In the genomic region with DNA sequence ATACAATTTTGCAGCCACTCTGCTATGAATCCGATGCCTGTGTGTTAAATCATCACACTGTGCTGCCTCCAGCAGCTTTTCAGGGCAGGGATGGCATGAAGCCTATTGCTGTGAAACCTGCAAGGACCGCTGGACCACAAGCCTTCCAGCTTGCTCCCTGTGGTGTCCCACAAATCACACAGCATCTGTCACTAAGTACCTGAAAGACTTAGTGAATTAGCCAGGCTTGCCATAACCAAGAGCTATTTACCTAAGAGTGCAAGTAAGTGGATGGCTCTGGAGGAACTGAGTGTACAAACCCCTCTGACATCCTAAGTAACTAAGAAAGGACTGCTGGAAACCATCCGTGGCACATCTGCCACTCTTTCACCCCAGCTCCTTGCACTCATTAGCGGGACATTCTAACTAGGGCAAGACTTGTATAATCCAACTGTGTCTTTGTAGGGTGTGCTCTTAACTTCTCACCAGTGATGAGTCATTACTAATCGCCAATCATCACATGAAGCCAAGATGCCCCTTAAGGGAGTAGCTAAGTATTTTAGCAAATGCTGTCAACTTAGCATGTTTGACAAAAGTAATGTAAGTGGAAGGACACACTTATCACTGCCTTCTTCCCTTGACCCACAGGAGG, we compare ENCODE assay signal across 24 cellular contexts. TPM values are rescaled to one million over a fixed set of nuclear protein-coding genes. Genes with fewer than 3 reads are reported as not detected.
DNase-seq lines count a peak whose midpoint lies in the region; ATAC-seq, FAIRE-seq and TF ChIP-seq lines count a peak whose summit lies in the region.
"Had no signal": no experiment of that assay in that cellular context is flagged by ENCODE, and none has a peak within 500 bp of the region (broad histone marks: within the 10 kb centered on the region; RNA-seq: fewer than 3 reads in every experiment).

No MANE protein-coding gene starts in this region.

- H2AFZ ChIP-seq in keratinocyte (ENCODE audit: control insufficient read depth, low read length) = no peak overlapping the region
- H2AFZ ChIP-seq: hepatocyte had no signal

- no peak for ATAC-seq in GM18867 (IDR thresholded peaks at IDR 0.05; ENCODE audit: unreplicated experiment)
- no peak for ATAC-seq in CD4-positive, alpha-beta T cell (ENCODE audit: poor library complexity)
- ATAC-seq: HepG2 had no signal

- no peak overlapping the region for H3K4me3 Mint-ChIP-seq in Calu3 (ENCODE audit: low read depth, unreplicated experiment)
- no peak overlapping the region for H3K4me3 Mint-ChIP-seq in CD4-positive, alpha-beta T cell
- H3K4me3 Mint-ChIP-seq: activated T-cell treated with anti-CD3 and anti-CD28 coated beads, Interleukin-2, amount 50 U/mL, for 24 hours; immature natural killer cell had no signal

- peaks cover 5% of the 10 kb centered on the region for H3K9me3 Mint-ChIP-seq in Calu3 (ENCODE audit: low read depth, unreplicated experiment)
- peaks cover 21% of the 10 kb centered on the region for H3K9me3 Mint-ChIP-seq in CD4-positive, alpha-beta T cell

- H3K4me1 ChIP-seq in HEK293 (ENCODE audit: control insufficient read depth, insufficient read depth, low read length) = no peaks in the 10 kb centered on the region; the same call in 1 of the 2 replicates
- H3K4me1 ChIP-seq in keratinocyte (ENCODE audit: control insufficient read depth, extremely low read depth, insufficient read depth, low read length) = no peaks in the 10 kb centered on the region
- H3K4me1 ChIP-seq: uterus had no signal

- DNase-seq in DMS79 (lab: John Stamatoyannopoulos, UW) (peak; percentile 44), astrocyte of the cerebellum (ENCODE audit: low read depth) (peak; percentile 11), keratinocyte (ENCODE audit: low read depth, low spot score) (no peak), Calu3 (no peak), T-helper 1 cell (no peak)
- DNase-seq in CD4-positive, alpha-beta T cell = no peak
- DNase-seq: activated CD8-positive, alpha-beta memory T cell treated with anti-CD3 and anti-CD28 coated beads for 24 hours; activated naive CD4-positive, alpha-beta T cell; activated T-cell treated with anti-CD3 and anti-CD28 coated beads, Interleukin-2, amount 50 U/mL, for 24 hours; GF-D8; immature natural killer cell; NCI-H1436 treated with DMSO at 0.1 percent for 48 hours; NCI-H2171; NCI-H526; stimulated activated CD4-positive, alpha-beta T cell treated with anti-CD3 and anti-CD28 coated beads, Interleukin-1b, Interleukin-23, amount 100 ng/mL, for 48 hours; substantia nigra; uterus had no signal

- H3K27me3 ChIP-seq in keratinocyte (ENCODE audit: control insufficient read depth, extremely low read depth, insufficient read depth, low read length) = no peaks in the 10 kb centered on the region
- peaks cover 27% of the 10 kb centered on the region for H3K27me3 ChIP-seq in CD4-positive, alpha-beta T cell (ENCODE audit: control insufficient read depth, insufficient read depth, low read length)
- H3K27me3 ChIP-seq: hepatocyte had no signal

- H3K27ac ChIP-seq in HEK293 (ENCODE audit: extremely low read depth, low read depth, low read length) = no peak overlapping the region
- no peak overlapping the region for H3K27ac ChIP-seq in keratinocyte (ENCODE audit: control insufficient read depth, insufficient read depth, low read length)
- no peak overlapping the region for H3K27ac ChIP-seq in CD4-positive, alpha-beta T cell (ENCODE audit: low read depth, low read length)
- H3K27ac ChIP-seq: C4-2B, hepatocyte, skin epidermis, uterus had no signal

- no peaks in the 10 kb centered on the region for H3K79me2 ChIP-seq in keratinocyte (ENCODE audit: control insufficient read depth, insufficient read depth, low read length)
- H3K79me2 ChIP-seq: hepatocyte had no signal

- H3K4me3 ChIP-seq in HEK293 (ENCODE audit: low read depth, low read length) = no peak overlapping the region
- H3K4me3 ChIP-seq in astrocyte of the cerebellum (ENCODE audit: low read depth, low read length) = no peak overlapping the region
- no peak overlapping the region for H3K4me3 ChIP-seq in keratinocyte (ENCODE audit: control insufficient read depth in 2 of 3, extremely low read depth in 1 of 3, insufficient read depth in 2 of 3, low read depth in 1 of 3, low read length in 3 of 3)
- H3K4me3 ChIP-seq: hepatocyte, skin epidermis, uterus had no signal

- H3K4me2 ChIP-seq in keratinocyte (ENCODE audit: control insufficient read depth, extremely low read depth, insufficient read depth, low read depth, low read length) = no peak overlapping the region
- H3K4me2 ChIP-seq: hepatocyte had no signal

- CTCF ChIA-PET in HEK293 (lab: Yijun Ruan, JAX) (interaction anchor here (0.7 to 1.3 kb wide), 2 partner anchors 10 to 330 kb away, joined by 3 to 4 read pairs; no protein-coding TSS in a partner anchor), Calu3 (lab: Charles Lee) (interaction anchor here (1.3 kb wide), 1 partner anchor 40 kb away, joined by 3 read pairs; no protein-coding TSS in a partner anchor)
- CTCF ChIA-PET in CD4-positive, alpha-beta T cell (lab: Charles Lee) = no interaction called here

- peak; percentile 74 for FAIRE-seq in keratinocyte (lab: Jason Lieb, UNC)
- FAIRE-seq: HepG2 had no signal

- TF ChIP-seq CTCF in HEK293 (tag by site-specific recombination; IDR thresholded peaks at IDR 0.05) (no peak), astrocyte of the cerebellum (IDR thresholded peaks at IDR 0.05; ENCODE audit: low read depth, low read length, missing control alignments) (no peak), keratinocyte (optimal IDR thresholded peaks at IDR 0.05 in 1 of 3, IDR thresholded peaks at IDR 0.05 in 1 of 3, conservative IDR thresholded peaks at IDR 0.05 in 1 of 3; ENCODE audit: extremely low read depth in 1 of 3, insufficient read depth in 2 of 3, low read length in 3 of 3) (no peak), Calu3 (IDR thresholded peaks at IDR 0.05; ENCODE audit: unreplicated experiment) (no peak)
- TF ChIP-seq CTCF in CD4-positive, alpha-beta T cell (IDR thresholded peaks at IDR 0.05) = no peak

- H3K9me3 ChIP-seq in HEK293 (ENCODE audit: control insufficient read depth, insufficient read depth, low read depth, low read length) (no peaks in the 10 kb centered on the region; the same call in 1 of the 2 replicates), keratinocyte (ENCODE audit: control insufficient read depth, low read depth, low read length) (no peaks in the 10 kb centered on the region)
- peaks cover 26% of the 10 kb centered on the region for H3K9me3 ChIP-seq in CD4-positive, alpha-beta T cell (ENCODE audit: control insufficient read depth, low read length)
- H3K9me3 ChIP-seq: uterus had no signal

- no peaks in the 10 kb centered on the region for H4K20me1 ChIP-seq in keratinocyte (ENCODE audit: control insufficient read depth, extremely low read depth, insufficient read depth, low read length)

- H3K9me1 ChIP-seq in keratinocyte (ENCODE audit: control insufficient read depth, extremely low read depth, insufficient read depth, low read length) = no peaks in the 10 kb centered on the region

- no peaks in the 10 kb centered on the region for H3K4me1 Mint-ChIP-seq in Calu3 (ENCODE audit: low read depth, unreplicated experiment)
- no peaks in the 10 kb centered on the region for H3K4me1 Mint-ChIP-seq in CD4-positive, alpha-beta T cell (ENCODE audit: low read depth)
- H3K4me1 Mint-ChIP-seq: immature natural killer cell had no signal

- no peaks in the 10 kb centered on the region for H3K27me3 Mint-ChIP-seq in Calu3 (ENCODE audit: unreplicated experiment)
- peaks cover 86% of the 10 kb centered on the region for H3K27me3 Mint-ChIP-seq in CD4-positive, alpha-beta T cell

- intact Hi-C loops in Calu3 (cut with micrococcal nuclease; ENCODE audit: unreplicated experiment) = no loop called here
- intact Hi-C loops in CD4-positive, alpha-beta T cell (cut with DNase I, micrococcal nuclease) = no loop called here

- POLR2A ChIA-PET in HEK293 (lab: Yijun Ruan, JAX) = no interaction called here
- POLR2A ChIA-PET in CD4-positive, alpha-beta T cell (lab: Charles Lee) = no interaction called here

- dilution Hi-C loops in keratinocyte (cut with MboI; ENCODE audit: extremely low pct_ligation_motif_present, low sequenced_read_pairs) = no loop called here

- H3K27ac Mint-ChIP-seq in Calu3 (ENCODE audit: unreplicated experiment) = no peak overlapping the region
- no peak overlapping the region for H3K27ac Mint-ChIP-seq in CD4-positive, alpha-beta T cell
- H3K27ac Mint-ChIP-seq: activated T-cell treated with anti-CD3 and anti-CD28 coated beads, Interleukin-2, amount 50 U/mL, for 24 hours; immature natural killer cell had no signal

- no TSS peak for BruUV-seq in Calu3 (replicated peaks; lab: Mats Ljungman, UMichigan)

- H3K36me3 ChIP-seq in HEK293 (ENCODE audit: control insufficient read depth in 2 of 2, insufficient read depth in 1 of 2, low read length in 2 of 2) (no peaks in the 10 kb centered on the region), keratinocyte (ENCODE audit: control insufficient read depth in 2 of 2, extremely low read depth in 1 of 2, insufficient read depth in 2 of 2, low read length in 2 of 2) (no peaks in the 10 kb centered on the region)
- H3K36me3 ChIP-seq: uterus had no signal

- in situ Hi-C loops in astrocyte of the cerebellum (cut with HindIII; ENCODE audit: low sequenced_read_pairs) = no loop called here

- H3K9ac ChIP-seq in keratinocyte (ENCODE audit: control insufficient read depth, extremely low read depth, insufficient read depth, low read length) = no peak overlapping the region

- no peaks in the 10 kb centered on the region for H3K36me3 Mint-ChIP-seq in Calu3 (ENCODE audit: insufficient read depth, unreplicated experiment)
- peaks cover 2% of the 10 kb centered on the region for H3K36me3 Mint-ChIP-seq in CD4-positive, alpha-beta T cell (ENCODE audit: low read depth)

RNA-seq across cellular contexts. Expression of a gene that starts 34.8 kb away (rescaled TPM):
- 2.3 to 5.4 TPM (median 4.2 TPM) in 3 replicates for polyA plus RNA-seq in keratinocyte
- polyA plus RNA-seq in keratinocyte (2011; ENCODE audit: low read depth) = 2.7 TPM
- polyA plus RNA-seq in keratinocyte (2011; cell fraction: cytosol; rRNA removed) = 3.5 and 5.1 TPM in 2 replicates
- polyA plus RNA-seq in keratinocyte (2011; cell fraction: nucleus; rRNA removed) = 6.3 TPM in 2 replicates
- 5.9 and 14.4 TPM in 2 replicates for polyA plus RNA-seq in keratinocyte (2012; ENCODE audit: low replicate concordance)
- 1.6 to 3.9 TPM (median 2.1 TPM) in 3 replicates for polyA minus RNA-seq in keratinocyte
- 14.0 TPM for polyA minus RNA-seq in keratinocyte (2011; cell fraction: cytosol; rRNA and poly(A)+ RNA removed)
- polyA minus RNA-seq in keratinocyte (2011; cell fraction: nucleus; rRNA and poly(A)+ RNA removed) = 2.6 and 4.5 TPM in 2 replicates
- total RNA-seq in Calu3 (2022) = 46.1 and 51.0 TPM in 2 replicates
- total RNA-seq in CD4-positive, alpha-beta T cell = not detected
- total RNA-seq: pulmonary artery endothelial cell had no signal
- polyA plus RNA-seq: immature natural killer cell had no signal

RNA-seq across cellular contexts. Expression of a gene that starts 42.7 kb away (rescaled TPM):
- 0.28 to 0.68 TPM (median 0.34 TPM) in 3 replicates for polyA plus RNA-seq in keratinocyte
- not detected for polyA plus RNA-seq in keratinocyte (2011; ENCODE audit: low read depth)
- polyA plus RNA-seq in keratinocyte (2011; cell fraction: cytosol; rRNA removed) = 0.49 and 0.51 TPM in 2 replicates
- 0.37 and 0.67 TPM in 2 replicates for polyA plus RNA-seq in keratinocyte (2011; cell fraction: nucleus; rRNA removed)
- polyA plus RNA-seq in keratinocyte (2012; ENCODE audit: low replicate concordance) = 0.11 and 0.38 TPM in 2 replicates
- 0.16 to 0.66 TPM in 2 of 3 replicates, not detected in the other for polyA minus RNA-seq in keratinocyte
- polyA minus RNA-seq in keratinocyte (2011; cell fraction: cytosol; rRNA and poly(A)+ RNA removed) = 1.2 TPM
- 0.21 and 0.54 TPM in 2 replicates for polyA minus RNA-seq in keratinocyte (2011; cell fraction: nucleus; rRNA and poly(A)+ RNA removed)
- 0.14 and 0.17 TPM in 2 replicates for total RNA-seq in Calu3 (2022)
- not detected for total RNA-seq in CD4-positive, alpha-beta T cell
- total RNA-seq: HepG2, pulmonary artery endothelial cell, uterus had no signal
- polyA plus RNA-seq: HepG2, immature natural killer cell had no signal

Comparison
In these comparisons a context has a peak if more than half of its experiments do, and no peak if none do; other contexts are left out.
1. DNase-seq: peak in DMS79 (single experiment) and astrocyte of the cerebellum (single experiment); none in keratinocyte (single experiment), Calu3 (single experiment), CD4-positive, alpha-beta T cell (0 of 10) and T-helper 1 cell (0 of 5).
2. RNA of a gene that starts 34.8 kb away (total RNA-seq): 46.1 to 51.0 TPM in Calu3; not detected in CD4-positive, alpha-beta T cell; every median in the first group is over 10 times any median in the second.